ENCODE assay signal across 24 cellular contexts in the genomic region with DNA sequence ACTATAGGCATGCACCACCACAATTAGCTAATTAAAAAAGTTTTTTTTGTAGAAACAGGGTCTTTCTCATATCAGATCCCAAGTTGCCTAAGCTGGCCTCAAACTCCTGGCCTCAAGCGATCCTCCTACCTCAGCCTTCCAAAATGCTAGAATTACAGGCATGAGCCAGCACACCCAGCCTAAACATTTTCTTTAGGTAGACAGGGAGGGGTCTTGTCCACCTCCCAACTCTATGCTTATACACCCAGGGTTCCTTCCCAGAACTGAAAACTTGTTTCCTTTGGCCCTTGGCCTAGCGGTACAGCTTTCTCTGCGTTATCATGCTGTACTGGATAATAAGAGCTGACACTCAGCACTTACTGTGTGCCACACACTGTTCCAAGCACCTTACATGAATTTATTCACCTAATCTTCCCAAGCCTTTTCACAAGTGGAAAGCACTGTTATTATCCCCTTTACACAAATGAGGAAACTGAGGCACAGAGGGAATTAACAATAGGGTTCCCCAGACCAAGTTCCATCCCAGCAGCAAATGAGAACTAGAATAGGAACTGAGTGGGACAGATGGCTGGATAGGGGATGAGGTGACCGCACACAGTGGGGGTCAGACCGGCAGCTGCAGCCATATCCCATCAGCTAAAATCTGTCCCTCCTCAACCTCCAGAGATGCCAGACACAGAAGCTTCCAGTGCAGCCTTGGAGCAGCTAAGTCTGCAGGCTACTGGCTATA.
DNase-seq lines count a peak whose midpoint lies in the region; ATAC-seq and TF ChIP-seq lines count a peak whose summit lies in the region.
"Had no signal": no experiment of that assay in that cellular context is flagged by ENCODE, and none has a peak within 500 bp of the region (broad histone marks: within the 10 kb centered on the region; RNA-seq: fewer than 3 reads in every experiment).

No MANE protein-coding gene starts in this region.

- no peaks in the 10 kb centered on the region for H3K9me3 Mint-ChIP-seq in CD4-positive, alpha-beta memory T cell

- no peak overlapping the region for H3K27ac ChIP-seq in heart left ventricle
- H3K27ac ChIP-seq in left ventricle myocardium inferior (replicated peaks): no peak overlapping the region
- peak overlapping the region; percentile 54 for H3K27ac ChIP-seq in WERI-Rb-1
- no peak overlapping the region for H3K27ac ChIP-seq in CD4-positive, alpha-beta memory T cell (ENCODE audit: low read depth, low read length)
- H3K27ac ChIP-seq: BLaER1, RWPE1 had no signal

- CTCF ChIA-PET in CD4-positive, alpha-beta memory T cell (lab: Charles Lee; ENCODE audit: partially characterized antibody): no interaction called here

- H3K36me3 ChIP-seq in heart left ventricle (no peaks in the 10 kb centered on the region), left ventricle myocardium inferior (no peaks in the 10 kb centered on the region), WERI-Rb-1 (no peaks in the 10 kb centered on the region)
- H3K36me3 ChIP-seq in CD4-positive, alpha-beta memory T cell (ENCODE audit: insufficient read depth, low read length): no peaks in the 10 kb centered on the region
- H3K36me3 ChIP-seq: BLaER1, HAP-1 had no signal

- 46 to 54% (median 50%) methylated on average over 5 of the region's 5 CpGs for WGBS in heart left ventricle, 4 donors

- intact Hi-C loops in heart left ventricle (cut with DNase I) (no loop called here), left ventricle myocardium inferior (cut with micrococcal nuclease) (no loop called here), left ventricle myocardium superior (cut with micrococcal nuclease) (no loop called here)
- intact Hi-C loops in CD4-positive, alpha-beta memory T cell (cut with micrococcal nuclease): no loop called here

- no peak for DNase-seq in heart left ventricle
- no peak for DNase-seq in left ventricle myocardium inferior
- DNase-seq in WERI-Rb-1: peak; percentile 60
- no peak for DNase-seq in left ventricle myocardium superior
- DNase-seq in activated T-cell treated with anti-CD3 and anti-CD28 coated beads, Interleukin-2, amount 50 U/mL, for 48 hours: no peak
- no peak for DNase-seq in CD4-positive, alpha-beta memory T cell
- DNase-seq: CD4-positive, CD25-positive, alpha-beta regulatory T cell; GDM1; GOT3; Kasumi-1; NCI-H1092 treated with DMSO at 0.1 percent for 48 hours; NCI-H1436; NCI-H187; SK-N-SH; SW 1271 had no signal

- H3K9me3 ChIP-seq in heart left ventricle: no peaks in the 10 kb centered on the region
- no peaks in the 10 kb centered on the region for H3K9me3 ChIP-seq in left ventricle myocardium inferior (replicated peaks)
- no peaks in the 10 kb centered on the region for H3K9me3 ChIP-seq in WERI-Rb-1 (ENCODE audit: severe bottlenecking)
- no peaks in the 10 kb centered on the region for H3K9me3 ChIP-seq in CD4-positive, alpha-beta memory T cell (ENCODE audit: control insufficient read depth in 1 of 2, low read length in 2 of 2)
- H3K9me3 ChIP-seq: BLaER1, HAP-1, SK-N-SH had no signal

- no peak overlapping the region for H3K4me3 ChIP-seq in heart left ventricle
- H3K4me3 ChIP-seq in left ventricle myocardium inferior: no peak overlapping the region
- H3K4me3 ChIP-seq in WERI-Rb-1 (ENCODE audit: low read depth, low read length): no peak overlapping the region
- no peak overlapping the region for H3K4me3 ChIP-seq in CD4-positive, alpha-beta memory T cell (ENCODE audit: low read length in 2 of 2)
- H3K4me3 ChIP-seq: BLaER1, GM12878, HAP-1, K562 had no signal

- H3K4me1 ChIP-seq in heart left ventricle: peaks cover 0 to 17% (median 0%) of the 10 kb centered on the region in 12 donors
- peaks cover 17% of the 10 kb centered on the region for H3K4me1 ChIP-seq in left ventricle myocardium inferior
- H3K4me1 ChIP-seq in CD4-positive, alpha-beta memory T cell (ENCODE audit: insufficient read depth, low read length): no peaks in the 10 kb centered on the region

- TF ChIP-seq CTCF in heart left ventricle (IDR thresholded peaks at IDR 0.05) (no peak), left ventricle myocardium inferior (IDR thresholded peaks at IDR 0.05; ENCODE audit: borderline replicate concordance) (no peak), WERI-Rb-1 (IDR thresholded peaks at IDR 0.05; ENCODE audit: low read depth, low read length) (no peak)

- H3K4me1 Mint-ChIP-seq in CD4-positive, alpha-beta memory T cell: peaks cover 0 to 6% (median 0%) of the 10 kb centered on the region in 4 donors
- H3K4me1 Mint-ChIP-seq: CD4-positive, CD25-positive, alpha-beta regulatory T cell had no signal

- H3K27me3 Mint-ChIP-seq in CD4-positive, alpha-beta memory T cell: peaks cover 5 to 17% of the 10 kb centered on the region in 2 donors

- H3K27me3 ChIP-seq in heart left ventricle: peaks cover 0 to 20% (median 0%) of the 10 kb centered on the region in 9 donors
- H3K27me3 ChIP-seq in left ventricle myocardium inferior (ENCODE audit: low read depth): peaks cover 64% of the 10 kb centered on the region
- no peaks in the 10 kb centered on the region for H3K27me3 ChIP-seq in WERI-Rb-1 (ENCODE audit: insufficient read depth, low read depth, severe bottlenecking)
- H3K27me3 ChIP-seq in CD4-positive, alpha-beta memory T cell (ENCODE audit: insufficient read depth, low read length): no peaks in the 10 kb centered on the region
- H3K27me3 ChIP-seq: BLaER1 had no signal

- POLR2A ChIA-PET in CD4-positive, alpha-beta memory T cell (lab: Charles Lee; ENCODE audit: partially characterized antibody): no interaction called here

- no peaks in the 10 kb centered on the region for H3K36me3 Mint-ChIP-seq in CD4-positive, alpha-beta memory T cell
- H3K36me3 Mint-ChIP-seq: CD4-positive, CD25-positive, alpha-beta regulatory T cell had no signal

- no peak for TF ChIP-seq POLR2A in heart left ventricle (IDR thresholded peaks at IDR 0.05)

- no peak overlapping the region for H3K4me3 Mint-ChIP-seq in CD4-positive, alpha-beta memory T cell
- H3K4me3 Mint-ChIP-seq: CD4-positive, CD25-positive, alpha-beta regulatory T cell had no signal

- no peak overlapping the region for H3K27ac Mint-ChIP-seq in CD4-positive, alpha-beta memory T cell
- H3K27ac Mint-ChIP-seq: CD4-positive, CD25-positive, alpha-beta regulatory T cell had no signal

- ATAC-seq in heart left ventricle (peak; percentile 74 to 85 (median 80)), left ventricle myocardium superior (peak; percentile 93), HG03469 (IDR thresholded peaks at IDR 0.05; ENCODE audit: unreplicated experiment) (no peak), HG03565 (IDR thresholded peaks at IDR 0.05; ENCODE audit: unreplicated experiment) (no peak)
- ATAC-seq: GM12878, HepG2, K562, Panc1 had no signal

Comparison
In these comparisons a context has a peak if more than half of its experiments do, and no peak if none do; other contexts are left out.
1. ATAC-seq: peak in heart left ventricle (4 of 4) and left ventricle myocardium superior (single experiment); none in HG03469 (single experiment) and HG03565 (single experiment).